17 cellular contexts compared by ENCODE assay signal in genomic region chr5:127858116-127858784, GRCh38.
DNase-seq lines count a peak whose midpoint lies in the region; ATAC-seq, FAIRE-seq and TF ChIP-seq lines count a peak whose summit lies in the region.
"Had no signal": no experiment of that assay in that cellular context is flagged by ENCODE, and none has a peak within 500 bp of the region (broad histone marks: within the 10 kb centered on the region; RNA-seq: fewer than 3 reads in every experiment).

No MANE protein-coding gene starts in this region.

- ATAC-seq in heart left ventricle, result peak; percentile 93 to 98 (median 97)
- no peak for ATAC-seq in GM21717 (IDR thresholded peaks at IDR 0.05; ENCODE audit: unreplicated experiment)
- ATAC-seq in HepG2, result no peak
- ATAC-seq: effector memory CD8-positive, alpha-beta T cell; PC-3; T-cell had no signal

- H3K4me1 ChIP-seq in heart left ventricle (peaks cover 0 to 13% (median under 1%) of the 10 kb centered on the region in 12 donors), HepG2 (ENCODE audit: insufficient read depth, low read length) (no peaks in the 10 kb centered on the region)
- H3K4me1 ChIP-seq: thyroid gland had no signal

- H4K20me1 ChIP-seq in HepG2 (ENCODE audit: insufficient read depth, low read length), result no peaks in the 10 kb centered on the region

- no peak overlapping the region for H3K4me2 ChIP-seq in HepG2 (ENCODE audit: low read depth, low read length)
- H3K4me2 ChIP-seq: KMS-11 had no signal

- CTCF ChIA-PET in HepG2 (lab: Yijun Ruan, JAX; ENCODE audit: low intra/inter-chr PET ratio, low total read pairs), result no interaction called here

- 39 to 49% (median 40%) methylated on average over 5 of the region's 5 CpGs for WGBS in heart left ventricle, 4 donors
- 16% methylated on average over 5 of the region's 5 CpGs for WGBS in HepG2 (ENCODE audit: low lambda C conversion rate)

- H3K4me3 ChIP-seq in WERI-Rb-1 (ENCODE audit: low read depth, low read length) (no peak overlapping the region), heart left ventricle (no peak overlapping the region), HepG2 (replicated peaks in 1 of 3; ENCODE audit: insufficient read depth in 1 of 3, low read depth in 2 of 3, low read length in 3 of 3) (no peak overlapping the region)
- H3K4me3 ChIP-seq: thyroid gland had no signal

- H3K9me3 ChIP-seq in WERI-Rb-1 (ENCODE audit: severe bottlenecking), result peaks cover 3% of the 10 kb centered on the region
- H3K9me3 ChIP-seq in heart left ventricle, result peaks cover 0 to 6% (median 0%) of the 10 kb centered on the region in 12 donors
- H3K9me3 ChIP-seq in HepG2 (ENCODE audit: low read length), result no peaks in the 10 kb centered on the region
- H3K9me3 ChIP-seq: thyroid gland had no signal

- TF ChIP-seq POLR2A in heart left ventricle (IDR thresholded peaks at IDR 0.05) (no peak), HepG2 (IDR thresholded peaks at IDR 0.05; ENCODE audit: insufficient read depth in 1 of 2, low read depth in 2 of 2, low read length in 2 of 2) (no peak)

- H3K27ac ChIP-seq in WERI-Rb-1, result no peak overlapping the region; the same call in 1 of the 2 replicates
- H3K27ac ChIP-seq in heart left ventricle, result peak overlapping the region; percentile 41 to 90 (median 64)
- H3K27ac ChIP-seq in HepG2 (ENCODE audit: extremely low read length, insufficient read depth, low read length), result no peak overlapping the region
- H3K27ac ChIP-seq: KMS-11, thyroid gland, VCaP had no signal

- intact Hi-C loops in heart left ventricle (cut with DNase I) (no loop called here), HepG2 (cut with micrococcal nuclease; ENCODE audit: unreplicated experiment) (no loop called here)

- no peaks in the 10 kb centered on the region for H3K27me3 ChIP-seq in WERI-Rb-1 (ENCODE audit: insufficient read depth, low read depth, severe bottlenecking)
- no peaks in the 10 kb centered on the region for H3K27me3 ChIP-seq in heart left ventricle
- 0 out of 5 replicates have a peak, but pooled peaks cover 0 to 3% of the 10 kb centered on the region in 2 experiments for H3K27me3 ChIP-seq in HepG2 (ENCODE audit: control insufficient read depth in 1 of 2, insufficient read depth in 2 of 2, low read length in 2 of 2)
- H3K27me3 ChIP-seq: thyroid gland had no signal

- FAIRE-seq in GM19239 (lab: Jason Lieb, UNC) (no peak), HepG2 (lab: Jason Lieb, UNC) (no peak)

- POLR2A ChIA-PET in HepG2 (lab: Yijun Ruan, JAX), result no interaction called here

- H3K36me3 Mint-ChIP-seq in neural crest cell (ENCODE audit: low read depth), result peaks cover 3% of the 10 kb centered on the region
- H3K36me3 Mint-ChIP-seq: T-cell had no signal

- H3K9me3 Mint-ChIP-seq in neural crest cell, result peaks cover 15% of the 10 kb centered on the region
- H3K9me3 Mint-ChIP-seq: effector memory CD8-positive, alpha-beta T cell; T-cell had no signal

- no peak for TF ChIP-seq CTCF in WERI-Rb-1 (IDR thresholded peaks at IDR 0.05; ENCODE audit: low read depth, low read length)
- TF ChIP-seq CTCF in heart left ventricle (IDR thresholded peaks at IDR 0.05), result no peak
- TF ChIP-seq CTCF in neural crest cell (conservative IDR thresholded peaks at IDR 0.05), result no peak
- TF ChIP-seq CTCF in HepG2 (CRISPR knock-in tag; IDR thresholded peaks at IDR 0.05), result no peak

- no peak overlapping the region for H2AFZ ChIP-seq in HepG2 (ENCODE audit: low read length)

- H3K36me3 ChIP-seq in WERI-Rb-1, result no peaks in the 10 kb centered on the region
- no peaks in the 10 kb centered on the region for H3K36me3 ChIP-seq in heart left ventricle
- no peaks in the 10 kb centered on the region for H3K36me3 ChIP-seq in HepG2 (replicated peaks in 1 of 2; ENCODE audit: control insufficient read depth in 1 of 2, insufficient read depth in 2 of 2, low read length in 2 of 2)
- H3K36me3 ChIP-seq: thyroid gland had no signal

- H3K4me3 Mint-ChIP-seq in neural crest cell, result no peak overlapping the region
- H3K4me3 Mint-ChIP-seq: effector memory CD8-positive, alpha-beta T cell; T-cell had no signal

- in situ Hi-C loops in HepG2 (cut with HindIII; ENCODE audit: extremely low pct_ligation_motif_present, low pct_unique_long_range_greater_than_20kb), result no loop called here

- peaks cover 7% of the 10 kb centered on the region for H3K4me1 Mint-ChIP-seq in neural crest cell
- H3K4me1 Mint-ChIP-seq: T-cell had no signal

- no peaks in the 10 kb centered on the region for H3K27me3 Mint-ChIP-seq in neural crest cell (ENCODE audit: low read depth)

- no TSS peak for BruUV-seq in HepG2 (replicated peaks; lab: Mats Ljungman, UMichigan)

- peak; percentile 67 for DNase-seq in COLO829 (ENCODE audit: low spot score)
- peak; percentile 58 for DNase-seq in WERI-Rb-1
- DNase-seq in heart left ventricle, result peak in 1 of 5 donors; percentile 51
- no peak for DNase-seq in neural crest cell (ENCODE audit: low read depth, low spot score)
- DNase-seq in activated naive CD4-positive, alpha-beta T cell treated with Interleukin-2 at 50 U/mL for 16 hours, result no peak
- no peak for DNase-seq in GM19239 (ENCODE audit: insufficient read length, low spot score)
- DNase-seq in HepG2 (ENCODE audit: low spot score), result no peak
- DNase-seq: activated effector memory CD4-positive, alpha-beta T cell treated with anti-CD3 and anti-CD28 coated beads, Interleukin-2, amount 50 U/mL, for 16 hours; effector memory CD8-positive, alpha-beta T cell; NCI-H1417 treated with DMSO at 0.1 percent for 48 hours; NCI-H446 treated with DMSO at 0.1 percent for 48 hours; PC-3; T-cell; thyroid gland had no signal

- TF ChIP-seq EP300 in HepG2 (IDR thresholded peaks at IDR 0.05; ENCODE audit: low read depth in 2 of 2, low read length in 2 of 2) (no peak), HepG2 (CRISPR knock-in tag; IDR thresholded peaks at IDR 0.05; ENCODE audit: borderline replicate concordance) (no peak)

- no peak for TF ChIP-seq RAD21 in HepG2 (CRISPR knock-in tag; IDR thresholded peaks at IDR 0.05)

- H3K27ac Mint-ChIP-seq in neural crest cell (ENCODE audit: unreplicated experiment), result peak overlapping the region; percentile 21
- H3K27ac Mint-ChIP-seq: effector memory CD8-positive, alpha-beta T cell; T-cell had no signal

- H3K79me2 ChIP-seq in HepG2 (ENCODE audit: insufficient read depth, low read length), result no peaks in the 10 kb centered on the region

- H3K9ac ChIP-seq in HepG2 (ENCODE audit: insufficient read depth, low read depth, low read length), result no peak overlapping the region
- H3K9ac ChIP-seq: KMS-11 had no signal

TF ChIP-seq in HepG2, 621 proteins besides CTCF, POLR2A, EP300 and RAD21 (continues in another document):
- no peak for TF ChIP-seq MNT (IDR thresholded peaks at IDR 0.05)
- TF ChIP-seq CCAR2 (optimal IDR thresholded peaks at IDR 0.05; ENCODE audit: low read depth, low read length), result no peak
- no peak for TF ChIP-seq CSRNP1 (CRISPR knock-in tag; IDR thresholded peaks at IDR 0.05)
- TF ChIP-seq NFRKB (IDR thresholded peaks at IDR 0.05), result no peak
- no peak for TF ChIP-seq FOXM1 (CRISPR knock-in tag; IDR thresholded peaks at IDR 0.05)
- TF ChIP-seq ZNF18 (CRISPR knock-in tag; IDR thresholded peaks at IDR 0.05; ENCODE audit: insufficient replicate concordance), result no peak
- TF ChIP-seq ZNF713 (CRISPR knock-in tag; IDR thresholded peaks at IDR 0.05), result no peak

Comparison
In these comparisons a context has a peak if more than half of its experiments do, and no peak if none do; other contexts are left out.
1. DNase-seq: peak in COLO829 (single experiment) and WERI-Rb-1 (single experiment); none in neural crest cell (single experiment), activated naive CD4-positive, alpha-beta T cell treated with Interleukin-2 at 50 U/mL for 16 hours (single experiment), GM19239 (single experiment) and HepG2 (single experiment).
2. H3K27ac ChIP-seq: peak in heart left ventricle (12 of 12); none in WERI-Rb-1 (single experiment) and HepG2 (single experiment).
3. ATAC-seq: peak in heart left ventricle (4 of 4); none in GM21717 (single experiment) and HepG2 (single experiment).